In the genomic region with DNA sequence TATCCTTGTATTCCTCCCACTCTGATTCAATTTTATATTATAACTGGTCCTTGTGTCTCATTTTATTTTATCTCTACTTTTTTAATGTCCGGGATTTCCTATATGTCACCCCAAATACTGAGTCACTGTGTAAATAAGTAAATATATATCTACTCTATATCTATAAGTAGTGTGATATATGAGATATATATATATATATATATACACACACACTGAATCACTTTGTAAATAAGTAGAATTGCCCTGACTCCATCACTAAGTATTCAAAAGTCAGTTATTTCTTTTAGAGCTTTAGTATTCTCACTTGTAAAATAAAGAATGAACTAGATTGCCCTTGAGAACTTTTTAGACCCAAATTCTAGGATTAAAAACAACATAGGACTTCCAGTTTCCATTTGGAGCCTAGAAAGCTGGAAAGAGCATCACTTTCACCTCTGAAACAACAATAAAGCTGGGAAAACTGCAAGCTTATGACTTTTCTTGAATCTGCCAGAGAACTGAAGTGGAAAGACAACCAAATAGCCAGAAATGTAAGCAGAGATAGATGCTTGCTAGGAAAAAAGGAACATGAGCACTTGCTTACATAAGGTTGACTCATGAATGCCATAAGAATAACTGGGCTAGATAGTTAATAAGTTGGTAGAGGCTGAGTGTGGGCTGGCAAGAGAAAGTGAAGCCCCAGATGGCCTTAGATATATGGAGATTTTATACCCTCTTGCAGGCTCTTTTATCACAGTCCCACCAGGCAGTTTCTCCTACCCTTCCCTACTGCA, we compare ENCODE assay signal across 23 cellular contexts.
DNase-seq lines count a peak whose midpoint lies in the region; ATAC-seq and TF ChIP-seq lines count a peak whose summit lies in the region.
"Had no signal": no experiment of that assay in that cellular context is flagged by ENCODE, and none has a peak within 500 bp of the region (broad histone marks: within the 10 kb centered on the region; RNA-seq: fewer than 3 reads in every experiment).

No MANE protein-coding gene starts in this region.

- H3K27ac ChIP-seq in breast epithelium: no peak overlapping the region
- no peak overlapping the region for H3K27ac ChIP-seq in right atrium auricular region
- H3K27ac ChIP-seq: 22Rv1, ascending aorta, neural progenitor cell, transverse colon had no signal

- H3K4me3 Mint-ChIP-seq in MCF 10A (ENCODE audit: unreplicated experiment): no peak overlapping the region
- no peak overlapping the region for H3K4me3 Mint-ChIP-seq in natural killer cell
- H3K4me3 Mint-ChIP-seq: memory B cell, neural progenitor cell, T-helper 17 cell had no signal

- TF ChIP-seq CTCF in MCF 10A (IDR thresholded peaks at IDR 0.05; ENCODE audit: unreplicated experiment): no peak
- no peak for TF ChIP-seq CTCF in breast epithelium (IDR thresholded peaks at IDR 0.05)
- no peak for TF ChIP-seq CTCF in cardiac fibroblast (IDR thresholded peaks at IDR 0.05; ENCODE audit: low read depth, low read length)
- no peak for TF ChIP-seq CTCF in natural killer cell (IDR thresholded peaks at IDR 0.05)
- no peak for TF ChIP-seq CTCF in right atrium auricular region (IDR thresholded peaks at IDR 0.05)

- no peaks in the 10 kb centered on the region for H3K9me3 ChIP-seq in breast epithelium
- no peaks in the 10 kb centered on the region for H3K9me3 ChIP-seq in right atrium auricular region
- H3K9me3 ChIP-seq: ascending aorta, transverse colon had no signal

- POLR2A ChIA-PET in MCF 10A (lab: Yijun Ruan, JAX): no interaction called here

- no peaks in the 10 kb centered on the region for H3K9me3 Mint-ChIP-seq in MCF 10A (ENCODE audit: unreplicated experiment)
- H3K9me3 Mint-ChIP-seq in natural killer cell: no peaks in the 10 kb centered on the region
- H3K9me3 Mint-ChIP-seq: memory B cell, neural progenitor cell had no signal

- ATAC-seq in HG03432 (IDR thresholded peaks at IDR 0.05; ENCODE audit: unreplicated experiment): no peak
- no peak for ATAC-seq in natural killer cell
- ATAC-seq: HCT116, Right ventricle myocardium inferior, T-helper 17 cell had no signal

- H3K4me1 Mint-ChIP-seq in MCF 10A (ENCODE audit: insufficient read depth, unreplicated experiment) (no peaks in the 10 kb centered on the region), natural killer cell (no peaks in the 10 kb centered on the region)
- H3K4me1 Mint-ChIP-seq: memory B cell, neural progenitor cell, T-helper 17 cell had no signal

- H3K27me3 ChIP-seq in breast epithelium (no peaks in the 10 kb centered on the region), right atrium auricular region (no peaks in the 10 kb centered on the region)
- H3K27me3 ChIP-seq: ascending aorta, neural progenitor cell, transverse colon had no signal

- intact Hi-C loops in MCF 10A (cut with micrococcal nuclease) (no loop called here), breast epithelium (cut with DNase I; ENCODE audit: low total_unique reads) (loop anchor here (10.0 kb wide), 1 partner anchor 183 kb away; no protein-coding TSS in a partner anchor), natural killer cell (cut with micrococcal nuclease) (no loop called here)

- H3K4me3 ChIP-seq in breast epithelium (no peak overlapping the region), cardiac fibroblast (replicated peaks in 1 of 2; ENCODE audit: low read depth in 2 of 2, low read length in 2 of 2) (no peak overlapping the region), right atrium auricular region (no peak overlapping the region)
- H3K4me3 ChIP-seq: ascending aorta, neural progenitor cell, transverse colon had no signal

- H3K4me1 ChIP-seq in breast epithelium (no peaks in the 10 kb centered on the region), right atrium auricular region (no peaks in the 10 kb centered on the region)
- H3K4me1 ChIP-seq: ascending aorta, neural progenitor cell, transverse colon had no signal

- BruUV-seq in MCF 10A (replicated peaks; lab: Mats Ljungman, UMichigan): no TSS peak

- TF ChIP-seq POLR2A in breast epithelium (IDR thresholded peaks at IDR 0.05): no peak

- no peaks in the 10 kb centered on the region for H3K27me3 Mint-ChIP-seq in MCF 10A (ENCODE audit: insufficient read depth, unreplicated experiment)
- no peaks in the 10 kb centered on the region for H3K27me3 Mint-ChIP-seq in natural killer cell (ENCODE audit: low read depth in 2 of 2)
- H3K27me3 Mint-ChIP-seq: memory B cell had no signal

- CTCF ChIA-PET in MCF 10A (lab: Yijun Ruan, JAX): interaction anchor here (0.7 kb wide), 1 partner anchor 30 kb away, joined by 3 read pairs; no protein-coding TSS in a partner anchor

- H3K27ac Mint-ChIP-seq in MCF 10A (ENCODE audit: low read depth, unreplicated experiment): no peak overlapping the region
- no peak overlapping the region for H3K27ac Mint-ChIP-seq in natural killer cell
- H3K27ac Mint-ChIP-seq: memory B cell, neural progenitor cell, T-helper 17 cell had no signal

- DNase-seq in MCF 10A (ENCODE audit: unreplicated experiment) (peak; percentile 9), breast epithelium (ENCODE audit: low spot score in 2 of 2) (no peak), cardiac fibroblast (ENCODE audit: low read depth in 2 of 2) (peak; percentile 6 to 60), inferior parietal cortex (ENCODE audit: extremely low spot score) (peak; percentile 20), natural killer cell (no peak), right atrium auricular region (ENCODE audit: low spot score) (no peak)
- DNase-seq in activated CD8-positive, alpha-beta memory T cell treated with anti-CD3 and anti-CD28 coated beads, Interleukin-2, amount 50 U/mL, for 48 hours: no peak
- DNase-seq: activated CD4-positive, CD25-positive, alpha-beta regulatory T cell; activated effector memory CD4-positive, alpha-beta T cell treated with Interleukin-2 at 50 U/mL for 16 hours; GF-D8; NCI-H1105 treated with DMSO at 0.1 percent for 48 hours; NCI-H2227 treated with DMSO at 0.1 percent for 48 hours; NK-92 treated with Interleukin-12 subunit alpha and Interleukin-12 subunit beta, amount 100 ng/mL, for 24 hours; stimulated activated CD4-positive, alpha-beta T cell treated with anti-CD3 and anti-CD28 coated beads, Interleukin-4, amount 100 ng/mL, for 4 hours; T-helper 17 cell; transverse colon had no signal

- H3K36me3 Mint-ChIP-seq in MCF 10A (ENCODE audit: insufficient read depth, unreplicated experiment): no peaks in the 10 kb centered on the region
- no peaks in the 10 kb centered on the region for H3K36me3 Mint-ChIP-seq in natural killer cell
- H3K36me3 Mint-ChIP-seq: memory B cell had no signal

- no peaks in the 10 kb centered on the region for H3K36me3 ChIP-seq in breast epithelium
- no peaks in the 10 kb centered on the region for H3K36me3 ChIP-seq in right atrium auricular region
- H3K36me3 ChIP-seq: ascending aorta, neural progenitor cell, transverse colon had no signal

Comparison
In these comparisons a context has a peak if more than half of its experiments do, and no peak if none do; other contexts are left out.
1. DNase-seq: peak in MCF 10A (single experiment), cardiac fibroblast (2 of 2) and inferior parietal cortex (single experiment); none in breast epithelium (0 of 2), natural killer cell (single experiment), right atrium auricular region (single experiment) and activated CD8-positive, alpha-beta memory T cell treated with anti-CD3 and anti-CD28 coated beads, Interleukin-2, amount 50 U/mL, for 48 hours (single experiment).